In the genomic region with DNA sequence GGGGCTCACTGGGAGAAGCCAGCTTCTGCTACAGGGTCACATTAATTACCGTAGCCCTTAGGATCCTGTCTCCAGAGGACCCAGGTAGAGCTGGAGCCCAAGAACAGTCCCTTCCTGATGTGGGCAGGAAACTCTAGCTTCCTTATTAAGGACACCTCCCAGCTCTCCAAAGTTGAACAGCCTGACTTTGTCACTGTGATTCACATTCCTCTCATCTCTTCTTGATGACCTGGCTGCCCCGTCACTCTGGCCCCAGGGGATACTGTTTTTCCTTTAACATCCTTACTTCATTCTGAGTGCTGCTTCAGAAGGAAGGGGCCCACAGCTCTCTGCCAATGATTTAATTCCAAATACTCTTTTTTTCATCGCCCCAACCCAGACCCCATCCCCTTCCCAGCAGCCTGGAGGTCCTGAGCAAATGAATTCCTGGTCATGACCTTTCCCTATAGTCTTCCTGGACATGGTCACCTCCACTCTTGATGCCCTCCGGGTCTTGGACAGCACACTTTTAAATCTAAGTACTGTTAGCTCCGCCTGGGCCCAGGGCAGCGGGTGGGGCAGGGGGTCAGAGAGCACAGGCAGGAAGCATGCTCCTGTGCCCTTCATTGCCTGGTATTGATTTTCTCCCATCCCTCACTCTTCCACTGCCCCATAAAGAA, we compare ENCODE assay signal across 15 cellular contexts. TPM values are rescaled to one million over a fixed set of nuclear protein-coding genes. Genes with fewer than 3 reads are reported as not detected.
DNase-seq lines count a peak whose midpoint lies in the region; ATAC-seq, FAIRE-seq and TF ChIP-seq lines count a peak whose summit lies in the region.
"Had no signal": no experiment of that assay in that cellular context is flagged by ENCODE, and none has a peak within 500 bp of the region (broad histone marks: within the 10 kb centered on the region; RNA-seq: fewer than 3 reads in every experiment).

No MANE protein-coding gene starts in this region.

- H3K4me1 Mint-ChIP-seq in T-helper 2 cell treated with Interferon-gamma antibody and Interleukin-4, amounts not matched to agents 5 μg/mL and 100 μg/mL, for 36 hours (ENCODE audit: low read depth) = peaks cover 39% of the 10 kb centered on the region
- peaks cover 11% of the 10 kb centered on the region for H3K4me1 Mint-ChIP-seq in mesothelial cell of epicardium

- H3K4me3 ChIP-seq in SJSA1 = no peak overlapping the region
- no peak overlapping the region for H3K4me3 ChIP-seq in keratinocyte (ENCODE audit: control insufficient read depth in 2 of 3, extremely low read depth in 1 of 3, insufficient read depth in 2 of 3, low read depth in 1 of 3, low read length in 3 of 3)

- H3K9me3 Mint-ChIP-seq in T-helper 2 cell treated with Interferon-gamma antibody and Interleukin-4, amounts not matched to agents 5 μg/mL and 100 μg/mL, for 36 hours = peaks cover 28% of the 10 kb centered on the region
- peaks cover 10% of the 10 kb centered on the region for H3K9me3 Mint-ChIP-seq in mesothelial cell of epicardium

- H3K36me3 Mint-ChIP-seq in T-helper 2 cell treated with Interferon-gamma antibody and Interleukin-4, amounts not matched to agents 5 μg/mL and 100 μg/mL, for 36 hours (ENCODE audit: low read depth) = peaks cover 11% of the 10 kb centered on the region
- no peaks in the 10 kb centered on the region for H3K36me3 Mint-ChIP-seq in mesothelial cell of epicardium

- H3K27ac ChIP-seq in SJSA1 (no peak overlapping the region), keratinocyte (ENCODE audit: control insufficient read depth, insufficient read depth, low read length) (no peak overlapping the region)

- H3K27ac Mint-ChIP-seq in T-helper 2 cell treated with Interferon-gamma antibody and Interleukin-4, amounts not matched to agents 5 μg/mL and 100 μg/mL, for 36 hours = peak overlapping the region; percentile 69
- H3K27ac Mint-ChIP-seq in mesothelial cell of epicardium = no peak overlapping the region

- H3K27me3 Mint-ChIP-seq in T-helper 2 cell treated with Interferon-gamma antibody and Interleukin-4, amounts not matched to agents 5 μg/mL and 100 μg/mL, for 36 hours (ENCODE audit: low read depth) = peaks cover 23% of the 10 kb centered on the region
- H3K27me3 Mint-ChIP-seq in mesothelial cell of epicardium (ENCODE audit: low read depth) = no peaks in the 10 kb centered on the region

- dilution Hi-C loops in keratinocyte (cut with MboI; ENCODE audit: extremely low pct_ligation_motif_present, low sequenced_read_pairs) = no loop called here

- H3K9me3 ChIP-seq in SJSA1 (replicated peaks) (no peaks in the 10 kb centered on the region), keratinocyte (ENCODE audit: control insufficient read depth, low read depth, low read length) (no peaks in the 10 kb centered on the region)

- peak overlapping the region; percentile 49 for H3K4me2 ChIP-seq in keratinocyte (ENCODE audit: control insufficient read depth, extremely low read depth, insufficient read depth, low read depth, low read length)

- no peak for DNase-seq in T-helper 2 cell treated with Interferon-gamma antibody and Interleukin-4, amounts not matched to agents 5 μg/mL and 100 μg/mL, for 36 hours (ENCODE audit: low spot score)
- no peak for DNase-seq in T-helper 2 cell
- peak; percentile 92 for DNase-seq in ELR (ENCODE audit: low read depth)
- peak; percentile 60 to 61 for DNase-seq in SJSA1 (ENCODE audit: low read depth in 1 of 2, low spot score in 2 of 2)
- peak; percentile 46 for DNase-seq in keratinocyte (ENCODE audit: low read depth, low spot score)
- no peak for DNase-seq in mesothelial cell of epicardium (ENCODE audit: low spot score in 2 of 2, unreplicated experiment in 2 of 2)
- no peak for DNase-seq in NCI-H524 treated with DMSO at 0.1 percent for 48 hours (lab: John Stamatoyannopoulos, UW)
- DNase-seq: 8988T, anterior cingulate cortex, NCI-H1417, NCI-H446 treated with DMSO at 0.1 percent for 48 hours, RPMI8226, substantia nigra had no signal

- no peaks in the 10 kb centered on the region for H3K27me3 ChIP-seq in SJSA1 (replicated peaks)
- H3K27me3 ChIP-seq in keratinocyte (ENCODE audit: control insufficient read depth, extremely low read depth, insufficient read depth, low read length) = no peaks in the 10 kb centered on the region

- peak overlapping the region; percentile 68 for H3K4me3 Mint-ChIP-seq in T-helper 2 cell treated with Interferon-gamma antibody and Interleukin-4, amounts not matched to agents 5 μg/mL and 100 μg/mL, for 36 hours
- H3K4me3 Mint-ChIP-seq in mesothelial cell of epicardium = no peak overlapping the region

- no peaks in the 10 kb centered on the region for H4K20me1 ChIP-seq in keratinocyte (ENCODE audit: control insufficient read depth, extremely low read depth, insufficient read depth, low read length)

- TF ChIP-seq CTCF in keratinocyte (optimal IDR thresholded peaks at IDR 0.05 in 1 of 3, IDR thresholded peaks at IDR 0.05 in 1 of 3, conservative IDR thresholded peaks at IDR 0.05 in 1 of 3; ENCODE audit: extremely low read depth in 1 of 3, insufficient read depth in 2 of 3, low read length in 3 of 3) = no peak
- TF ChIP-seq CTCF in mesothelial cell of epicardium (IDR thresholded peaks at IDR 0.05; ENCODE audit: unreplicated experiment) = no peak

- ATAC-seq in GM18907 (IDR thresholded peaks at IDR 0.05; ENCODE audit: unreplicated experiment) = no peak

- no peaks in the 10 kb centered on the region for H3K36me3 ChIP-seq in SJSA1
- no peaks in the 10 kb centered on the region for H3K36me3 ChIP-seq in keratinocyte (ENCODE audit: control insufficient read depth in 2 of 2, extremely low read depth in 1 of 2, insufficient read depth in 2 of 2, low read length in 2 of 2)

- no peaks in the 10 kb centered on the region for H3K79me2 ChIP-seq in keratinocyte (ENCODE audit: control insufficient read depth, insufficient read depth, low read length)

- H3K4me1 ChIP-seq in SJSA1 (replicated peaks) = peaks cover 34% of the 10 kb centered on the region
- peaks cover 38% of the 10 kb centered on the region for H3K4me1 ChIP-seq in keratinocyte (ENCODE audit: control insufficient read depth, extremely low read depth, insufficient read depth, low read length)

- H3K9me1 ChIP-seq in keratinocyte (ENCODE audit: control insufficient read depth, extremely low read depth, insufficient read depth, low read length) = no peaks in the 10 kb centered on the region

- FAIRE-seq in keratinocyte (lab: Jason Lieb, UNC) = peak; percentile 94
- FAIRE-seq: D721Med had no signal

- no peak overlapping the region for H3K9ac ChIP-seq in keratinocyte (ENCODE audit: control insufficient read depth, extremely low read depth, insufficient read depth, low read length)

- H2AFZ ChIP-seq in keratinocyte (ENCODE audit: control insufficient read depth, low read length) = no peak overlapping the region

RNA-seq across cellular contexts. Expression of a gene that starts 22.4 kb away (rescaled TPM):
- 22.5 and 24.6 TPM in 2 replicates for total RNA-seq in SJSA1 (2014; rRNA removed; shearing (Covaris generic))
- not detected in 3 replicates for polyA plus RNA-seq in keratinocyte
- polyA plus RNA-seq in keratinocyte (2011; ENCODE audit: low read depth) = not detected
- polyA plus RNA-seq in keratinocyte (2011; cell fraction: cytosol; rRNA removed) = not detected in 2 replicates
- polyA plus RNA-seq in keratinocyte (2011; cell fraction: nucleus; rRNA removed) = not detected in 2 replicates
- 0.74 and 0.92 TPM in 2 replicates for polyA plus RNA-seq in keratinocyte (2012; ENCODE audit: low replicate concordance)
- polyA minus RNA-seq in keratinocyte = not detected in 3 replicates
- not detected for polyA minus RNA-seq in keratinocyte (2011; cell fraction: cytosol; rRNA and poly(A)+ RNA removed)
- not detected in 2 replicates for polyA minus RNA-seq in keratinocyte (2011; cell fraction: nucleus; rRNA and poly(A)+ RNA removed)
- 25.1 to 31.9 TPM (median 30.9 TPM) in 3 replicates for total RNA-seq in mesothelial cell of epicardium

Comparison
In these comparisons a context has a peak if more than half of its experiments do, and no peak if none do; other contexts are left out.
1. DNase-seq: peak in ELR (single experiment), SJSA1 (2 of 2) and keratinocyte (single experiment); none in T-helper 2 cell treated with Interferon-gamma antibody and Interleukin-4, amounts not matched to agents 5 μg/mL and 100 μg/mL, for 36 hours (single experiment), T-helper 2 cell (0 of 5), mesothelial cell of epicardium (0 of 2) and NCI-H524 treated with DMSO at 0.1 percent for 48 hours (single experiment).